1 cellular context compared by ENCODE assay signal in the genomic region with DNA sequence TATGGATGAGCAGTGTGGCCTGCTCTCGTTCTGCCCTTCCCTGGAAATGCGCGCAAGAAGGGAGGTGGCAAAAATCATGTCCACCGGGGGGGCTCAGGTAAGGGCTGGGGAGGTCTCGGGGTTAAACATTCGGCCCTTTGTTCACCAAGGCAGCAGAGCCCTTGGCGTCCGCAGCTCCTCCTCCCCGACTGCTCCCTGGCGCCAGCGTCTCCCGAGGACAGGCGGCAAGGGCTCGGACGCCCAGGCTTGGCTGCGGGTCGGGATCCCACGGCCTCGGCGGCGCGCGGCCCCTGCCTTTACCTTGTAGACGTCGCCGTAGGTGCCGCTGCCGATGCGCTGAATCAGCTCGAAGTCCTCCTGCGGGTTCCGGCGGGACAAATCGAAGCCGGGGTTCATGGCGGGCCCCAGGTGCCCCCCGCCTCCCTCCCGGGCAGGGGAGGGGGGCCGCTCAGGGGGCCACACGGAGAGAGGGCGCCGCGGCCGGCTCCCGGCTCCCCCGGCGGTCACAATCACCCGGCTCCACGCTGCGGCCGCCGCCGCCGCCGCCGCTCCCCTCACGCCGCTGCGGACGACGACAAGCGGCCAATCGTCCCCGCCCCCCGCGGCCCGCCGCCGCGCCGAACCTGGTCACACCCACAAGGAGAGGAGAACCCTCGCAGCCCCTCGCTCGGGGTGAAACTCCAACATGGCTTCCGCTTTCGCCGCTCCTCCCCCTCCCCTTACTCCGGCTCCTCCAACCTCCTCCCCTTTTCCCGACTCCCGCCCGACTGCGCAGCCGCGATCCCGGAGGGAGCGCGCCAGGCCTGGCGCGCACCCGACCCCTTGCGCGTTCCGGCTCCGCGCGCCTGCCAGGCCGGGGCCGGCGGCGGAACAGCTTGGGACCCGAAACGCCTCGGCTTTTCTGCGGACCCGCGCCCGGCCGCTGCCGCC.
TF ChIP-seq lines count a peak whose summit lies in the region.

Gene MAP4K3, minus strand, starts transcription at position 694 of the 930 bp plus-strand sequence. Its CDS starts 298 bp downstream, at position 396.

TF ChIP-seq in HepG2, 621 proteins besides CTCF, POLR2A, EP300 and RAD21 (continued from another document and continues in another):
- TF ChIP-seq, protein P1, sequence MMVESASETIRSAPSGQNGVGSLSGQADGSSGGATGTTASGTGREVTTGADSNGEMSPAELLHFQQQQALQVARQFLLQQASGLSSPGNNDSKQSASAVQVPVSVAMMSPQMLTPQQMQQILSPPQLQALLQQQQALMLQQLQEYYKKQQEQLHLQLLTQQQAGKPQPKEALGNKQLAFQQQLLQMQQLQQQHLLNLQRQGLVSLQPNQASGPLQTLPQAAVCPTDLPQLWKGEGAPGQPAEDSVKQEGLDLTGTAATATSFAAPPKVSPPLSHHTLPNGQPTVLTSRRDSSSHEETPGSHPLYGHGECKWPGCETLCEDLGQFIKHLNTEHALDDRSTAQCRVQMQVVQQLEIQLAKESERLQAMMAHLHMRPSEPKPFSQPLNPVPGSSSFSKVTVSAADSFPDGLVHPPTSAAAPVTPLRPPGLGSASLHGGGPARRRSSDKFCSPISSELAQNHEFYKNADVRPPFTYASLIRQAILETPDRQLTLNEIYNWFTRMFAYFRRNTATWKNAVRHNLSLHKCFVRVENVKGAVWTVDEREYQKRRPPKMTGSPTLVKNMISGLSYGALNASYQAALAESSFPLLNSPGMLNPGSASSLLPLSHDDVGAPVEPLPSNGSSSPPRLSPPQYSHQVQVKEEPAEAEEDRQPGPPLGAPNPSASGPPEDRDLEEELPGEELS (CRISPR knock-in tag; IDR thresholded peaks at IDR 0.05) = peak; percentile 50; the same call in 1 of the 2 replicates
- TF ChIP-seq HDAC1 (CRISPR knock-in tag; IDR thresholded peaks at IDR 0.05) = no peak; the same call in 1 of the 2 replicates
- peak; percentile 56; the same call in 1 of the 2 replicates for TF ChIP-seq ZNF543 (CRISPR knock-in tag; IDR thresholded peaks at IDR 0.05)
- peak; percentile 11; the same call in 1 of the 2 replicates for TF ChIP-seq ZNF747 (CRISPR knock-in tag; IDR thresholded peaks at IDR 0.05; ENCODE audit: borderline replicate concordance)
- no peak; the same call in none of the 2 replicates for TF ChIP-seq ZNF556 (CRISPR knock-in tag; IDR thresholded peaks at IDR 0.05; ENCODE audit: borderline replicate concordance)
- no peak for TF ChIP-seq KDM4B (CRISPR knock-in tag; IDR thresholded peaks at IDR 0.05)
- TF ChIP-seq ZSCAN20 (CRISPR knock-in tag; IDR thresholded peaks at IDR 0.05; ENCODE audit: borderline replicate concordance) = peak; percentile 79
- TF ChIP-seq MZF1 (CRISPR knock-in tag; IDR thresholded peaks at IDR 0.05; ENCODE audit: borderline replicate concordance) = peak; percentile 82; the same call in 1 of the 2 replicates
- TF ChIP-seq, protein P2, sequence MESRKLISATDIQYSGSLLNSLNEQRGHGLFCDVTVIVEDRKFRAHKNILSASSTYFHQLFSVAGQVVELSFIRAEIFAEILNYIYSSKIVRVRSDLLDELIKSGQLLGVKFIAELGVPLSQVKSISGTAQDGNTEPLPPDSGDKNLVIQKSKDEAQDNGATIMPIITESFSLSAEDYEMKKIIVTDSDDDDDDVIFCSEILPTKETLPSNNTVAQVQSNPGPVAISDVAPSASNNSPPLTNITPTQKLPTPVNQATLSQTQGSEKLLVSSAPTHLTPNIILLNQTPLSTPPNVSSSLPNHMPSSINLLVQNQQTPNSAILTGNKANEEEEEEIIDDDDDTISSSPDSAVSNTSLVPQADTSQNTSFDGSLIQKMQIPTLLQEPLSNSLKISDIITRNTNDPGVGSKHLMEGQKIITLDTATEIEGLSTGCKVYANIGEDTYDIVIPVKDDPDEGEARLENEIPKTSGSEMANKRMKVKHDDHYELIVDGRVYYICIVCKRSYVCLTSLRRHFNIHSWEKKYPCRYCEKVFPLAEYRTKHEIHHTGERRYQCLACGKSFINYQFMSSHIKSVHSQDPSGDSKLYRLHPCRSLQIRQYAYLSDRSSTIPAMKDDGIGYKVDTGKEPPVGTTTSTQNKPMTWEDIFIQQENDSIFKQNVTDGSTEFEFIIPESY (CRISPR knock-in tag; IDR thresholded peaks at IDR 0.05) = 0 out of 2 replicates have a peak, but pooled peaks have one; percentile 11
- TF ChIP-seq, protein P3, sequence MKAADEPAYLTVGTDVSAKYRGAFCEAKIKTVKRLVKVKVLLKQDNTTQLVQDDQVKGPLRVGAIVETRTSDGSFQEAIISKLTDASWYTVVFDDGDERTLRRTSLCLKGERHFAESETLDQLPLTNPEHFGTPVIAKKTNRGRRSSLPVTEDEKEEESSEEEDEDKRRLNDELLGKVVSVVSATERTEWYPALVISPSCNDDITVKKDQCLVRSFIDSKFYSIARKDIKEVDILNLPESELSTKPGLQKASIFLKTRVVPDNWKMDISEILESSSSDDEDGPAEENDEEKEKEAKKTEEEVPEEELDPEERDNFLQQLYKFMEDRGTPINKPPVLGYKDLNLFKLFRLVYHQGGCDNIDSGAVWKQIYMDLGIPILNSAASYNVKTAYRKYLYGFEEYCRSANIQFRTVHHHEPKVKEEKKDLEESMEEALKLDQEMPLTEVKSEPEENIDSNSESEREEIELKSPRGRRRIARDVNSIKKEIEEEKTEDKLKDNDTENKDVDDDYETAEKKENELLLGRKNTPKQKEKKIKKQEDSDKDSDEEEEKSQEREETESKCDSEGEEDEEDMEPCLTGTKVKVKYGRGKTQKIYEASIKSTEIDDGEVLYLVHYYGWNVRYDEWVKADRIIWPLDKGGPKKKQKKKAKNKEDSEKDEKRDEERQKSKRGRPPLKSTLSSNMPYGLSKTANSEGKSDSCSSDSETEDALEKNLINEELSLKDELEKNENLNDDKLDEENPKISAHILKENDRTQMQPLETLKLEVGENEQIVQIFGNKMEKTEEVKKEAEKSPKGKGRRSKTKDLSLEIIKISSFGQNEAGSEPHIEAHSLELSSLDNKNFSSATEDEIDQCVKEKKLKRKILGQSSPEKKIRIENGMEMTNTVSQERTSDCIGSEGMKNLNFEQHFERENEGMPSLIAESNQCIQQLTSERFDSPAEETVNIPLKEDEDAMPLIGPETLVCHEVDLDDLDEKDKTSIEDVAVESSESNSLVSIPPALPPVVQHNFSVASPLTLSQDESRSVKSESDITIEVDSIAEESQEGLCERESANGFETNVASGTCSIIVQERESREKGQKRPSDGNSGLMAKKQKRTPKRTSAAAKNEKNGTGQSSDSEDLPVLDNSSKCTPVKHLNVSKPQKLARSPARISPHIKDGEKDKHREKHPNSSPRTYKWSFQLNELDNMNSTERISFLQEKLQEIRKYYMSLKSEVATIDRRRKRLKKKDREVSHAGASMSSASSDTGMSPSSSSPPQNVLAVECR (CRISPR knock-in tag; IDR thresholded peaks at IDR 0.05; ENCODE audit: borderline replicate concordance) = peak; percentile 74
- TF ChIP-seq ZNF317 (CRISPR knock-in tag; IDR thresholded peaks at IDR 0.05) = peak; percentile 69; the same call in 1 of the 2 replicates
- TF ChIP-seq EEA1 (CRISPR knock-in tag; IDR thresholded peaks at IDR 0.05; ENCODE audit: borderline replicate concordance) = no peak
- TF ChIP-seq ZNF501 (CRISPR knock-in tag; IDR thresholded peaks at IDR 0.05) = no peak; the same call in 1 of the 2 replicates
- peak; percentile 58 for TF ChIP-seq HDAC2 (CRISPR knock-in tag; IDR thresholded peaks at IDR 0.05)
- no peak for TF ChIP-seq ZNF597 (CRISPR knock-in tag; IDR thresholded peaks at IDR 0.05)
- no peak for TF ChIP-seq ZNF101 (CRISPR knock-in tag; IDR thresholded peaks at IDR 0.05; ENCODE audit: borderline replicate concordance, low read depth)
- peak; percentile 54 for TF ChIP-seq SKI (IDR thresholded peaks at IDR 0.05; ENCODE audit: partially characterized antibody)
- TF ChIP-seq CCDC6 (CRISPR knock-in tag; IDR thresholded peaks at IDR 0.05) = peak; percentile 55
- no peak for TF ChIP-seq RFX3 (CRISPR knock-in tag; IDR thresholded peaks at IDR 0.05)
- TF ChIP-seq SRSF1 (optimal IDR thresholded peaks at IDR 0.05; ENCODE audit: low read depth, low read length) = peak; percentile 88
- peak; percentile 34 to 56; a peak in 3 of 4 replicates for TF ChIP-seq MAFK (conservative IDR thresholded peaks at IDR 0.05 in 1 of 2, IDR thresholded peaks at IDR 0.05 in 1 of 2; ENCODE audit: low read length in 2 of 2)
- TF ChIP-seq HNF4A (CRISPR knock-in tag; IDR thresholded peaks at IDR 0.05) = peak; percentile 22; the same call in 1 of the 2 replicates
- peak; percentile 67 for TF ChIP-seq SALL2 (CRISPR knock-in tag; IDR thresholded peaks at IDR 0.05)
- peak; percentile 35; the same call in 1 of the 2 replicates for TF ChIP-seq RXRB (CRISPR knock-in tag; IDR thresholded peaks at IDR 0.05; ENCODE audit: borderline replicate concordance)
- TF ChIP-seq STAG1 (CRISPR knock-in tag; IDR thresholded peaks at IDR 0.05) = no peak; the same call in none of the 2 replicates
- no peak for TF ChIP-seq RBAK (CRISPR knock-in tag; IDR thresholded peaks at IDR 0.05)
- TF ChIP-seq TAF15 (IDR thresholded peaks at IDR 0.05; ENCODE audit: low read depth, low read length, poor library complexity, severe bottlenecking) = peak; percentile 60
- TF ChIP-seq, protein P4, sequence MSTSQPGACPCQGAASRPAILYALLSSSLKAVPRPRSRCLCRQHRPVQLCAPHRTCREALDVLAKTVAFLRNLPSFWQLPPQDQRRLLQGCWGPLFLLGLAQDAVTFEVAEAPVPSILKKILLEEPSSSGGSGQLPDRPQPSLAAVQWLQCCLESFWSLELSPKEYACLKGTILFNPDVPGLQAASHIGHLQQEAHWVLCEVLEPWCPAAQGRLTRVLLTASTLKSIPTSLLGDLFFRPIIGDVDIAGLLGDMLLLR (CRISPR knock-in tag; IDR thresholded peaks at IDR 0.05) = no peak; the same call in 1 of the 2 replicates
- TF ChIP-seq ZFY (CRISPR knock-in tag; IDR thresholded peaks at IDR 0.05) = peak; percentile 84
- peak; percentile 94 for TF ChIP-seq YY1 (IDR thresholded peaks at IDR 0.05; ENCODE audit: insufficient read depth, insufficient replicate concordance, low read depth, low read length)
- TF ChIP-seq ZKSCAN5 (CRISPR knock-in tag; IDR thresholded peaks at IDR 0.05) = 0 out of 2 replicates have a peak, but pooled peaks have one; percentile 9
- TF ChIP-seq MEIS1 (CRISPR knock-in tag; IDR thresholded peaks at IDR 0.05; ENCODE audit: borderline replicate concordance) = peak; percentile 91
- TF ChIP-seq ZNF280B (CRISPR knock-in tag; IDR thresholded peaks at IDR 0.05; ENCODE audit: borderline replicate concordance) = no peak
- no peak for TF ChIP-seq LCORL (IDR thresholded peaks at IDR 0.05)
- TF ChIP-seq LCORL (CRISPR knock-in tag; IDR thresholded peaks at IDR 0.05) = peak; percentile 73
- peak; percentile 57; the same call in 1 of the 2 replicates for TF ChIP-seq ZSCAN29 (CRISPR knock-in tag; conservative IDR thresholded peaks at IDR 0.05)
- no peak for TF ChIP-seq ZC3H4 (CRISPR knock-in tag; IDR thresholded peaks at IDR 0.05; ENCODE audit: borderline replicate concordance)
- no peak for TF ChIP-seq RCOR2 (CRISPR knock-in tag; IDR thresholded peaks at IDR 0.05)
- TF ChIP-seq SRSF4 (IDR thresholded peaks at IDR 0.05; ENCODE audit: low read depth, low read length, poor library complexity, severe bottlenecking) = no peak
- TF ChIP-seq ZNF619 (CRISPR knock-in tag; IDR thresholded peaks at IDR 0.05) = peak; percentile 88; the same call in 1 of the 2 replicates
- TF ChIP-seq ZSCAN31 (CRISPR knock-in tag; IDR thresholded peaks at IDR 0.05; ENCODE audit: low read depth) = peak; percentile 51
- peak; percentile 33; the same call in 1 of the 2 replicates for TF ChIP-seq MEF2D (CRISPR knock-in tag; IDR thresholded peaks at IDR 0.05)
- no peak for TF ChIP-seq ZNF224 (CRISPR knock-in tag; IDR thresholded peaks at IDR 0.05)
- no peak; the same call in 1 of the 2 replicates for TF ChIP-seq TSC22D2 (CRISPR knock-in tag; IDR thresholded peaks at IDR 0.05; ENCODE audit: borderline replicate concordance)
- TF ChIP-seq POGK (CRISPR knock-in tag; conservative IDR thresholded peaks at IDR 0.05) = peak; percentile 57; the same call in 1 of the 2 replicates
